ENCODE assay signal across 15 cellular contexts in genomic region chr15:38255690-38256089, GRCh38. TPM values are rescaled to one million over a fixed set of nuclear protein-coding genes. Genes with fewer than 3 reads are reported as not detected.
DNase-seq lines count a peak whose midpoint lies in the region; ATAC-seq, FAIRE-seq and TF ChIP-seq lines count a peak whose summit lies in the region.
"Had no signal": no experiment of that assay in that cellular context is flagged by ENCODE, and none has a peak within 500 bp of the region (broad histone marks: within the 10 kb centered on the region; RNA-seq: fewer than 3 reads in every experiment).

No MANE protein-coding gene starts in this region.

- H3K27me3 ChIP-seq in endocrine pancreas (ENCODE audit: control insufficient read depth, insufficient read depth, low read length) = no peaks in the 10 kb centered on the region
- no peaks in the 10 kb centered on the region for H3K27me3 ChIP-seq in muscle layer of duodenum (ENCODE audit: low read depth, low read length)
- H3K27me3 ChIP-seq in foreskin keratinocyte = no peaks in the 10 kb centered on the region

- peaks cover 34% of the 10 kb centered on the region for H3K4me1 ChIP-seq in A549
- H3K4me1 ChIP-seq in endocrine pancreas (ENCODE audit: control insufficient read depth, insufficient read depth, low read length) = peaks cover 25% of the 10 kb centered on the region
- H3K4me1 ChIP-seq in muscle layer of duodenum (ENCODE audit: control insufficient read depth in 1 of 2, insufficient read depth in 2 of 2, low read length in 2 of 2) = peaks cover 3 to 13% of the 10 kb centered on the region in 2 donors
- H3K4me1 ChIP-seq in foreskin keratinocyte = peaks cover 38% of the 10 kb centered on the region

- no peak overlapping the region for H3K27ac ChIP-seq in A549
- H3K27ac ChIP-seq in muscle layer of duodenum (ENCODE audit: low read length) = peak overlapping the region; percentile 74
- H3K27ac ChIP-seq in foreskin keratinocyte = no peak overlapping the region

- peak overlapping the region; percentile 88 for H3K4me2 ChIP-seq in A549

- no peak overlapping the region for H3K9ac ChIP-seq in endocrine pancreas (ENCODE audit: control insufficient read depth, insufficient read depth, low read length)

- no peaks in the 10 kb centered on the region for H3K9me3 ChIP-seq in A549
- no peaks in the 10 kb centered on the region for H3K9me3 ChIP-seq in endocrine pancreas (ENCODE audit: control insufficient read depth, low read length)
- no peaks in the 10 kb centered on the region for H3K9me3 ChIP-seq in muscle layer of duodenum (ENCODE audit: control insufficient read depth in 1 of 2, low read length in 2 of 2)

- no peak overlapping the region; the same call in 2 of the 3 replicates for H3K4me3 ChIP-seq in A549
- peak overlapping the region; percentile 91 for H3K4me3 ChIP-seq in endocrine pancreas (ENCODE audit: control insufficient read depth, insufficient read depth, low read length)
- peak overlapping the region; percentile 74 to 79 for H3K4me3 ChIP-seq in muscle layer of duodenum (ENCODE audit: low read depth in 1 of 2, low read length in 2 of 2)

- DNase-seq in A549 (ENCODE audit: low read depth in 1 of 2, low spot score in 1 of 2) (no peak), M059J (ENCODE audit: low read depth) (peak; percentile 9), GM10266 (ENCODE audit: extremely low spot score) (no peak), foreskin keratinocyte (no peak)
- no peak for DNase-seq in activated CD4-positive, alpha-beta T cell treated with anti-CD3 and anti-CD28 coated beads, Interleukin-2, amount 50 U/mL, for 4 hours
- DNase-seq: aorta; glutamatergic neuron; MV-4-11; naive thymus-derived CD4-positive, alpha-beta T cell; NCI-H526 treated with DMSO at 0.1 percent for 48 hours; stimulated activated CD4-positive, alpha-beta T cell treated with anti-CD3 and anti-CD28 coated beads, Interleukin-1b, Interleukin-23, amount 100 ng/mL, for 48 hours; T-cell had no signal

- TF ChIP-seq POLR2A in A549 (IDR thresholded peaks at IDR 0.05; ENCODE audit: low read length) = no peak

- TF ChIP-seq CTCF in A549 (IDR thresholded peaks at IDR 0.05) = no peak
- TF ChIP-seq CTCF in GM10266 (IDR thresholded peaks at IDR 0.05; ENCODE audit: control insufficient read depth, insufficient read depth, low read depth, missing control alignments) = no peak
- no peak for TF ChIP-seq CTCF in foreskin keratinocyte (conservative IDR thresholded peaks at IDR 0.05)

- POLR2A ChIA-PET in A549 (lab: Yijun Ruan, JAX) = no interaction called here

- TF ChIP-seq EP300 in A549 (IDR thresholded peaks at IDR 0.05) = no peak

- CTCF ChIA-PET in A549 (lab: Yijun Ruan, JAX) = no interaction called here

- no peak for FAIRE-seq in A549 (lab: Jason Lieb, UNC)

- ATAC-seq in A549 (no peak), GM18909 (IDR thresholded peaks at IDR 0.05; ENCODE audit: poor library complexity, unreplicated experiment) (no peak), foreskin keratinocyte (no peak)
- ATAC-seq: naive thymus-derived CD4-positive, alpha-beta T cell; T-cell had no signal

- no peak for TF ChIP-seq RAD21 in A549 (conservative IDR thresholded peaks at IDR 0.05 in 1 of 2, IDR thresholded peaks at IDR 0.05 in 1 of 2)

- WGBS in A549 (ENCODE audit: missing lambda C conversion rate) = 47% methylated on average over 2 of the region's 2 CpGs

- H3K36me3 ChIP-seq in endocrine pancreas (ENCODE audit: control insufficient read depth, insufficient read depth, low read length) (no peaks in the 10 kb centered on the region), muscle layer of duodenum (ENCODE audit: control insufficient read depth in 1 of 2, insufficient read depth in 2 of 2, low read length in 2 of 2) (peaks cover 0 to 6% of the 10 kb centered on the region in 2 donors)

TF ChIP-seq in A549, 52 proteins besides CTCF, POLR2A, EP300 and RAD21:
- TF ChIP-seq POLR2AphosphoS2 (conservative IDR thresholded peaks at IDR 0.05; ENCODE audit: low read length) = no peak
- TF ChIP-seq HMGXB4 (CRISPR knock-in tag; IDR thresholded peaks at IDR 0.05; ENCODE audit: borderline replicate concordance) = no peak
- no peak for TF ChIP-seq ESRRA (IDR thresholded peaks at IDR 0.05; ENCODE audit: borderline replicate concordance, low read length)
- no peak for TF ChIP-seq FOSL2 (IDR thresholded peaks at IDR 0.05)
- no peak for TF ChIP-seq FOSL2 (CRISPR knock-in tag; IDR thresholded peaks at IDR 0.05)
- no peak for TF ChIP-seq FOXS1 (CRISPR knock-in tag; IDR thresholded peaks at IDR 0.05)
- TF ChIP-seq ATOH8 (CRISPR knock-in tag; IDR thresholded peaks at IDR 0.05; ENCODE audit: low read depth) = no peak
- TF ChIP-seq NR3C1 (IDR thresholded peaks at IDR 0.05) = no peak
- no peak for TF ChIP-seq SMC3 (IDR thresholded peaks at IDR 0.05)
- TF ChIP-seq RCOR1 (IDR thresholded peaks at IDR 0.05; ENCODE audit: low read depth, low read length) = no peak
- no peak for TF ChIP-seq ZNF302 (CRISPR knock-in tag; IDR thresholded peaks at IDR 0.05)
- TF ChIP-seq ZFP36 (IDR thresholded peaks at IDR 0.05; ENCODE audit: borderline replicate concordance, partially characterized antibody) = no peak
- TF ChIP-seq GATA3 (IDR thresholded peaks at IDR 0.05; ENCODE audit: borderline replicate concordance) = no peak
- TF ChIP-seq PBX3 (IDR thresholded peaks at IDR 0.05) = no peak
- no peak for TF ChIP-seq CHD2 (IDR thresholded peaks at IDR 0.05; ENCODE audit: low read length, partially characterized antibody)
- no peak for TF ChIP-seq BCL3 (IDR thresholded peaks at IDR 0.05)
- no peak for TF ChIP-seq MYC (IDR thresholded peaks at IDR 0.05; ENCODE audit: borderline replicate concordance, low read length)
- TF ChIP-seq MAZ (IDR thresholded peaks at IDR 0.05; ENCODE audit: borderline replicate concordance, low read depth, low read length) = no peak
- TF ChIP-seq TP53 (CRISPR knock-in tag; IDR thresholded peaks at IDR 0.05) = no peak
- TF ChIP-seq RARB (CRISPR knock-in tag; IDR thresholded peaks at IDR 0.05) = no peak

RNA-seq across cellular contexts. Expression of gene SPRED1, which starts 3.1 kb away (rescaled TPM):
- polyA plus RNA-seq in A549 (2011; rRNA removed) (6.1 and 8.6 TPM in 2 replicates), A549 (2017; fragmentation: RNase III; extraction: RNeasy Plus Mini Kit Qiagen cat#74134 plus additional on column Dnase treatment) (5.5 to 6.0 TPM (median 5.9 TPM) in 3 replicates), foreskin keratinocyte (4.3 and 4.5 TPM in 2 replicates)
- polyA plus RNA-seq in A549 (2012; cell fraction: cytosol; rRNA removed) = 1.3 and 1.7 TPM in 2 replicates
- 1.1 and 1.8 TPM in 2 replicates for polyA plus RNA-seq in A549 (2012; cell fraction: nucleus; rRNA removed)
- polyA minus RNA-seq in A549 (2011; rRNA and poly(A)+ RNA removed) = 12.9 and 13.9 TPM in 2 replicates
- total RNA-seq in M059J (2014; rRNA removed; shearing (Covaris generic)) = 9.7 and 18.4 TPM in 2 replicates
- total RNA-seq in foreskin keratinocyte = 20.3 and 21.7 TPM in 2 replicates
- polyA plus RNA-seq: naive thymus-derived CD4-positive, alpha-beta T cell had no signal
